In the genomic region with DNA sequence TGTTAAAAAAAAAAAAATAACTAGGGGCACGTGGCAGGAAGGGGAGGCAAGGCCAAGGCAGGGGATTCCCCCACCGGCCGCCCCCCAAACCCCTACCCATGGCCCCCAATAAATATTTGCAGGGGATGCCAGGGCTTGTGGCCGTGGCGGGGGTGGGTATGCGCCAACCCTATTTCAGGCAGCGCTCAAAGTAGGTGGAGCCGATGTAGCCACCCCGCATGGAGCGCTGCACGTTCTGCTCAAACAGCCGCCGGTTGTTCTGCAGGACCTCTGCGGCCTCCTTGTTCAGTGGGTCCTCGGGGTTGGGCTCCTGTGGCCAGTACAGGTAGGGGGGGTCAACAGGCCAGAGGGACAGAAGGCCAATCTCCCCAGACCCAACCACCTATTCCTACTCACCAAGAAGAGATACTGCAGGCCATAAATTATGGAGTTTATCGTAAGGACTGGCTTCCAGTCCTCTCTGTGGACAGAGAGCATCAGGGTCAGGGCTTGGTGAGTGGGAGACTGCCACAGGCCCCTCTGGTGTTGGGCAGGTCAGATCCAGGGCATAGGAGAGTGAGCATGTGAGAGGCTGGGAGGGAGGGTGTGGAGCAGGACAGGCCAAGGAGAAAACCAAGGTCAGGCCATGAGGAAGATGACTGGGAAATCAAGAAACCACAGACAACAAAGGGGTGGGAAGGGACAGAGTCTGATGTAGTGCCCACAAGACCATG, we compare ENCODE assay signal across 10 cellular contexts. TPM values are rescaled to one million over a fixed set of nuclear protein-coding genes. Genes with fewer than 3 reads are reported as not detected.
DNase-seq lines count a peak whose midpoint lies in the region; ATAC-seq, FAIRE-seq and TF ChIP-seq lines count a peak whose summit lies in the region.
"Had no signal": no experiment of that assay in that cellular context is flagged by ENCODE, and none has a peak within 500 bp of the region (broad histone marks: within the 10 kb centered on the region; RNA-seq: fewer than 3 reads in every experiment).

No MANE protein-coding gene starts in this region.

- 86 to 89% methylated on average over 16 of the region's 16 CpGs for WGBS in sigmoid colon, 2 donors

- peak overlapping the region; percentile 96 for H3K9ac ChIP-seq in DND-41 (ENCODE audit: low read depth, low read length)
- no peak overlapping the region for H3K9ac ChIP-seq in endothelial cell of umbilical vein (replicated peaks; ENCODE audit: extremely low read depth, insufficient read depth, low read length)

- H3K4me1 ChIP-seq in DND-41 (ENCODE audit: insufficient read depth, low read length) (peaks cover 75% of the 10 kb centered on the region), endothelial cell of umbilical vein (ENCODE audit: control insufficient read depth, extremely low read depth, insufficient read depth, low read length) (peaks cover 34% of the 10 kb centered on the region), sigmoid colon (peaks cover 0 to 57% (median 46%) of the 10 kb centered on the region in 4 donors)

- no peaks in the 10 kb centered on the region for H3K9me1 ChIP-seq in endothelial cell of umbilical vein (replicated peaks; ENCODE audit: control insufficient read depth, extremely low read depth, insufficient read depth, low read length)

- DNase-seq in DND-41 (no peak), RWPE1 (ENCODE audit: low spot score) (no peak), endothelial cell of umbilical vein (ENCODE audit: low read depth, low spot score) (no peak), sigmoid colon (peak; percentile 68), H4 (ENCODE audit: low spot score) (no peak), SW 1271 (lab: John Stamatoyannopoulos, UW) (no peak)
- DNase-seq: activated CD4-positive, alpha-beta T cell treated with anti-CD3 and anti-CD28 coated beads, Interleukin-2, amount 50 U/mL, for 1 hour; nucleus accumbens had no signal

- POLR2A ChIA-PET in RWPE1 (lab: Yijun Ruan, JAX; ENCODE audit: low non-redundant PET): interaction anchor here (1.4 to 1.7 kb wide), 2 partner anchors 36 to 42 kb away, joined by 4 to 5 read pairs; partner anchors contain the start of gene ZBTB45
- POLR2A ChIA-PET in endothelial cell of umbilical vein (lab: Charles Lee): interaction anchor here (3.1 kb wide), 1 partner anchor 12 kb away, joined by 17 read pairs; the partner anchor contains the start of gene TRIM28

- H2AFZ ChIP-seq in DND-41 (ENCODE audit: low read depth, low read length) (no peak overlapping the region), endothelial cell of umbilical vein (ENCODE audit: low read depth, low read length) (no peak overlapping the region)

- H3K36me3 ChIP-seq in DND-41 (ENCODE audit: insufficient read depth, low read length) (peaks cover 38% of the 10 kb centered on the region), endothelial cell of umbilical vein (ENCODE audit: control insufficient read depth in 2 of 2, extremely low read depth in 1 of 2, insufficient read depth in 2 of 2, low read length in 2 of 2) (peaks cover 11 to 24% of the 10 kb centered on the region in 2 experiments), sigmoid colon (peaks cover 23 to 38% (median 28%) of the 10 kb centered on the region in 4 donors)

- H3K27ac ChIP-seq in DND-41 (ENCODE audit: low read length) (no peak overlapping the region), RWPE1 (peak overlapping the region; percentile 100), endothelial cell of umbilical vein (ENCODE audit: insufficient read depth, low read depth, low read length) (no peak overlapping the region), sigmoid colon (peak overlapping the region; percentile 99 to 100 (median 100))

- H3K79me2 ChIP-seq in DND-41 (ENCODE audit: insufficient read depth, low read length) (peaks cover 82% of the 10 kb centered on the region), endothelial cell of umbilical vein (ENCODE audit: control insufficient read depth, insufficient read depth, low read length) (peaks cover 23% of the 10 kb centered on the region)

- TF ChIP-seq POLR2A in endothelial cell of umbilical vein (IDR thresholded peaks at IDR 0.05; ENCODE audit: low read depth, low read length): no peak
- no peak for TF ChIP-seq POLR2A in sigmoid colon (IDR thresholded peaks at IDR 0.05)

- dilution Hi-C loops in endothelial cell of umbilical vein (cut with MboI; ENCODE audit: extremely low pct_ligation_motif_present, low sequenced_read_pairs): no loop called here

- TF ChIP-seq EP300 in sigmoid colon (IDR thresholded peaks at IDR 0.05): no peak

- H3K4me3 ChIP-seq in DND-41 (ENCODE audit: low read depth in 1 of 2, low read length in 2 of 2): peak overlapping the region in 1 of 2 experiments; percentile 22; a peak in 1 of 4 replicates
- H3K4me3 ChIP-seq in endothelial cell of umbilical vein (replicated peaks in 1 of 3; ENCODE audit: insufficient read depth in 1 of 3, low read depth in 1 of 3, low read length in 3 of 3): no peak overlapping the region
- H3K4me3 ChIP-seq in sigmoid colon: no peak overlapping the region

- H3K4me2 ChIP-seq in DND-41 (ENCODE audit: insufficient read depth, low read length) (peak overlapping the region; percentile 93), endothelial cell of umbilical vein (ENCODE audit: insufficient read depth, low read length) (no peak overlapping the region)

- no peak for TF ChIP-seq CTCF in DND-41 (IDR thresholded peaks at IDR 0.05; ENCODE audit: borderline replicate concordance, extremely low read depth, low read length, poor library complexity, severe bottlenecking)
- TF ChIP-seq CTCF in RWPE1 (conservative IDR thresholded peaks at IDR 0.05; ENCODE audit: low read depth): no peak
- TF ChIP-seq CTCF in endothelial cell of umbilical vein (IDR thresholded peaks at IDR 0.05; ENCODE audit: extremely low read depth in 1 of 2, insufficient read depth in 1 of 2, low read depth in 1 of 2, low read length in 2 of 2): no peak
- TF ChIP-seq CTCF in sigmoid colon (IDR thresholded peaks at IDR 0.05): no peak

- ATAC-seq in DND-41 (ENCODE audit: insufficient read depth, low read depth): no peak
- no peak for ATAC-seq in HG02938 (IDR thresholded peaks at IDR 0.05; ENCODE audit: unreplicated experiment)
- no peak for ATAC-seq in HG03342 (IDR thresholded peaks at IDR 0.05; ENCODE audit: unreplicated experiment)

- BruUV-seq in endothelial cell of umbilical vein (replicated peaks; lab: Mats Ljungman, UMichigan): TSS peak; percentile 1

- FAIRE-seq in endothelial cell of umbilical vein (lab: Jason Lieb, UNC): no peak

- intact Hi-C loops in endothelial cell of umbilical vein (cut with micrococcal nuclease): loop anchor here (1.0 kb wide), 1 partner anchor 37 kb away; the partner anchor contains the start of gene ZBTB45
- intact Hi-C loops in sigmoid colon (cut with DNase I): loop anchor here (1.0 to 2.0 kb wide), 2 partner anchors 12 to 37 kb away; partner anchors contain the start of genes TRIM28 and ZBTB45

- no peaks in the 10 kb centered on the region for H3K9me3 ChIP-seq in DND-41 (ENCODE audit: insufficient read depth, low read length, severe bottlenecking)
- no peaks in the 10 kb centered on the region for H3K9me3 ChIP-seq in endothelial cell of umbilical vein (replicated peaks; ENCODE audit: control insufficient read depth, insufficient read depth, low read length)
- H3K9me3 ChIP-seq in sigmoid colon: no peaks in the 10 kb centered on the region

- H4K20me1 ChIP-seq in DND-41 (ENCODE audit: insufficient read depth, low read length) (peaks cover 46% of the 10 kb centered on the region), endothelial cell of umbilical vein (replicated peaks; ENCODE audit: control insufficient read depth, extremely low read depth, insufficient read depth, low read length) (no peaks in the 10 kb centered on the region)

- no peaks in the 10 kb centered on the region for H3K27me3 ChIP-seq in DND-41 (ENCODE audit: insufficient read depth, low read length, poor library complexity)
- H3K27me3 ChIP-seq in endothelial cell of umbilical vein (ENCODE audit: control insufficient read depth in 2 of 2, insufficient read depth in 2 of 2, low read length in 2 of 2): no peaks in the 10 kb centered on the region
- no peaks in the 10 kb centered on the region for H3K27me3 ChIP-seq in sigmoid colon

- CTCF ChIA-PET in RWPE1 (lab: Yijun Ruan, JAX) (interaction anchor here (0.5 kb wide), 1 partner anchor 36 kb away, joined by 3 read pairs; no protein-coding TSS in a partner anchor), endothelial cell of umbilical vein (lab: Charles Lee) (interaction anchor here (1.1 to 3.7 kb wide), 4 partner anchors 17 to 42 kb away, joined by 3 to 60 read pairs (median 18); partner anchors contain the start of genes MZF1 and ZBTB45)

RNA-seq across cellular contexts. Expression of gene CHMP2A, which starts 1.2 kb away (rescaled TPM):
- total RNA-seq in endothelial cell of umbilical vein (96.8 and 105 TPM in 2 replicates), sigmoid colon (100 to 1,000 TPM; 101 to 144 (median 136) TPM)
- polyA plus RNA-seq in endothelial cell of umbilical vein (126 and 150 TPM in 2 replicates), sigmoid colon (100 to 1,000 TPM; 196 to 372 (median 300) TPM)
- polyA plus RNA-seq in endothelial cell of umbilical vein (2011; cell fraction: cytosol; rRNA removed): 177 and 193 TPM in 2 replicates
- 97.8 and 107 TPM in 2 replicates for polyA plus RNA-seq in endothelial cell of umbilical vein (2011; cell fraction: nucleus; rRNA removed)
- polyA plus RNA-seq in endothelial cell of umbilical vein (2012): 117 and 164 TPM in 2 replicates
- polyA minus RNA-seq in endothelial cell of umbilical vein: 114 and 117 TPM in 2 replicates
- polyA minus RNA-seq in endothelial cell of umbilical vein (2011; cell fraction: cytosol; rRNA and poly(A)+ RNA removed): 73.7 TPM
- 19.9 and 22.4 TPM in 2 replicates for polyA minus RNA-seq in endothelial cell of umbilical vein (2011; cell fraction: nucleus; rRNA and poly(A)+ RNA removed)
- 242 and 244 TPM in 2 replicates for total RNA-seq in H4 (2014; rRNA removed; shearing (Covaris generic))

RNA-seq across cellular contexts. Expression of gene UBE2M, which starts 2.3 kb away (rescaled TPM):
- total RNA-seq in endothelial cell of umbilical vein (102 and 106 TPM in 2 replicates), sigmoid colon (10 to 100 TPM; 22.4 to 37.5 (median 30.3) TPM)
- polyA plus RNA-seq in endothelial cell of umbilical vein (86.6 and 87.8 TPM in 2 replicates), sigmoid colon (10 to 100 TPM; 48.0 to 58.5 (median 57.8) TPM)
- 88.2 and 98.9 TPM in 2 replicates for polyA plus RNA-seq in endothelial cell of umbilical vein (2011; cell fraction: cytosol; rRNA removed)
- 69.9 and 79.3 TPM in 2 replicates for polyA plus RNA-seq in endothelial cell of umbilical vein (2011; cell fraction: nucleus; rRNA removed)
- 94.9 and 96.3 TPM in 2 replicates for polyA plus RNA-seq in endothelial cell of umbilical vein (2012)
- polyA minus RNA-seq in endothelial cell of umbilical vein: 81.4 and 123 TPM in 2 replicates
- 106 TPM for polyA minus RNA-seq in endothelial cell of umbilical vein (2011; cell fraction: cytosol; rRNA and poly(A)+ RNA removed)
- 19.2 and 22.9 TPM in 2 replicates for polyA minus RNA-seq in endothelial cell of umbilical vein (2011; cell fraction: nucleus; rRNA and poly(A)+ RNA removed)
- 108 and 109 TPM in 2 replicates for total RNA-seq in H4 (2014; rRNA removed; shearing (Covaris generic))

RNA-seq across cellular contexts. Expression of gene TRIM28, which starts 12.2 kb away (rescaled TPM):
- total RNA-seq in endothelial cell of umbilical vein (377 and 429 TPM in 2 replicates), sigmoid colon (100 to 1,000 TPM; 157 to 236 (median 207) TPM)
- polyA plus RNA-seq in endothelial cell of umbilical vein (521 and 593 TPM in 2 replicates), sigmoid colon (100 to 1,000 TPM in 2 of 3 donors, 10 to 100 TPM in 1; 84.8 to 223 (median 150) TPM)
- 366 and 385 TPM in 2 replicates for polyA plus RNA-seq in endothelial cell of umbilical vein (2011; cell fraction: cytosol; rRNA removed)
- polyA plus RNA-seq in endothelial cell of umbilical vein (2011; cell fraction: nucleus; rRNA removed): 654 and 696 TPM in 2 replicates
- polyA plus RNA-seq in endothelial cell of umbilical vein (2012): 600 and 631 TPM in 2 replicates
- polyA minus RNA-seq in endothelial cell of umbilical vein: 702 and 1,022 TPM in 2 replicates
- 571 TPM for polyA minus RNA-seq in endothelial cell of umbilical vein (2011; cell fraction: cytosol; rRNA and poly(A)+ RNA removed)
- 298 and 308 TPM in 2 replicates for polyA minus RNA-seq in endothelial cell of umbilical vein (2011; cell fraction: nucleus; rRNA and poly(A)+ RNA removed)
- 378 and 416 TPM in 2 replicates for total RNA-seq in H4 (2014; rRNA removed; shearing (Covaris generic))

RNA-seq across cellular contexts. Expression of gene MZF1, which starts 17.1 kb away (rescaled TPM):
- total RNA-seq in endothelial cell of umbilical vein: 18.8 and 26.4 TPM in 2 replicates
- polyA plus RNA-seq in endothelial cell of umbilical vein: 30.8 and 39.1 TPM in 2 replicates
- 5.7 and 9.6 TPM in 2 replicates for polyA plus RNA-seq in endothelial cell of umbilical vein (2011; cell fraction: cytosol; rRNA removed)
- polyA plus RNA-seq in endothelial cell of umbilical vein (2011; cell fraction: nucleus; rRNA removed): 132 and 152 TPM in 2 replicates
- polyA plus RNA-seq in endothelial cell of umbilical vein (2012): 10.1 and 10.9 TPM in 2 replicates
- polyA minus RNA-seq in endothelial cell of umbilical vein: 18.9 and 19.7 TPM in 2 replicates
- polyA minus RNA-seq in endothelial cell of umbilical vein (2011; cell fraction: cytosol; rRNA and poly(A)+ RNA removed): 12.1 TPM
- polyA minus RNA-seq in endothelial cell of umbilical vein (2011; cell fraction: nucleus; rRNA and poly(A)+ RNA removed): 34.9 and 36.9 TPM in 2 replicates
- total RNA-seq in sigmoid colon: 10 to 100 TPM; 13.6 to 31.5 (median 20.1) TPM
- polyA plus RNA-seq in sigmoid colon: 10 to 100 TPM in 1 of 3 donors, 1 to 10 TPM in 2; 5.8 to 28.7 (median 9.0) TPM
- total RNA-seq in H4 (2014; rRNA removed; shearing (Covaris generic)): 3.5 and 5.4 TPM in 2 replicates

RNA-seq across cellular contexts. Expression of gene ZBTB45, which starts 36.5 kb away (rescaled TPM):
- total RNA-seq in endothelial cell of umbilical vein (21.8 TPM in 2 replicates), sigmoid colon (10 to 100 TPM in 1 of 4 donors, 1 to 10 TPM in 3; 7.6 to 13.8 (median 8.4) TPM)
- polyA plus RNA-seq in endothelial cell of umbilical vein (17.8 and 25.3 TPM in 2 replicates), sigmoid colon (10 to 100 TPM in 1 of 3 donors, 1 to 10 TPM in 2; 4.9 to 10.2 (median 6.0) TPM)
- polyA plus RNA-seq in endothelial cell of umbilical vein (2011; cell fraction: cytosol; rRNA removed): 6.6 and 9.8 TPM in 2 replicates
- 10.6 and 12.3 TPM in 2 replicates for polyA plus RNA-seq in endothelial cell of umbilical vein (2011; cell fraction: nucleus; rRNA removed)
- 9.5 and 13.9 TPM in 2 replicates for polyA plus RNA-seq in endothelial cell of umbilical vein (2012)
- 7.1 and 11.5 TPM in 2 replicates for polyA minus RNA-seq in endothelial cell of umbilical vein
- polyA minus RNA-seq in endothelial cell of umbilical vein (2011; cell fraction: cytosol; rRNA and poly(A)+ RNA removed): 7.9 TPM
- polyA minus RNA-seq in endothelial cell of umbilical vein (2011; cell fraction: nucleus; rRNA and poly(A)+ RNA removed): 10.5 and 18.6 TPM in 2 replicates
- 1.6 and 4.6 TPM in 2 replicates for total RNA-seq in H4 (2014; rRNA removed; shearing (Covaris generic))

Comparison
In these comparisons a context has a peak if more than half of its experiments do, and no peak if none do; other contexts are left out.
1. H3K27ac ChIP-seq: peak in RWPE1 (single experiment) and sigmoid colon (4 of 4); none in DND-41 (single experiment) and endothelial cell of umbilical vein (single experiment).